1 cellular context compared by ENCODE assay signal in genomic region chr20:46943861-46944591, GRCh38.
TF ChIP-seq lines count a peak whose summit lies in the region.

No MANE protein-coding gene starts in this region.

TF ChIP-seq in IMR-90, 13 proteins besides CTCF, POLR2A, EP300 and RAD21 (continued from another document):
- no peak for TF ChIP-seq USF2 (IDR thresholded peaks at IDR 0.05; ENCODE audit: low read depth, low read length)
- no peak for TF ChIP-seq RFX5 (IDR thresholded peaks at IDR 0.05; ENCODE audit: low read depth, low read length)
- TF ChIP-seq MAZ (IDR thresholded peaks at IDR 0.05; ENCODE audit: borderline replicate concordance, low read depth, low read length): no peak
